Comparison of ENCODE assay signal across 8 cellular contexts in the genomic region with DNA sequence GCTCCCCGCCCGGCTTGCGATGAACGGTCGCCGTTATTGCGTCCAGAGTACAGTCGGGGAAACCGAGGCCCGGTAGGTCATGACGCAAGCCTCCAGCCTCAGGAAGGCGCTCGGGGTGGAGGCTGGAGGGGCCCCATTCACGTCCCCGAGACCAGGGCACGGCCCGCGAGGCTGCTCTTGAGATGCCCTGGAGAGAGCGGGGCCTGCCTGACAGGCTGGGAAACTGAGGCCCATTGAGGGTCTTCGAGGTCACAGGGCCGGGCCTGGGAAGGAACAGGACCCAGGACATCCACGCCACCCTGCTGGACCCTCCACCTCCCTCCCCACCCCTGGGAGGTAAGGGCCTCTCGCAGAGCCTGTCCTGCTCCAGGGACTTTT. TPM values are rescaled to one million over a fixed set of nuclear protein-coding genes. Genes with fewer than 3 reads are reported as not detected.
DNase-seq lines count a peak whose midpoint lies in the region; ATAC-seq and TF ChIP-seq lines count a peak whose summit lies in the region.

No MANE protein-coding gene starts in this region.

- no peak for DNase-seq in CD14-positive monocyte (ENCODE audit: low spot score)
- no peak for DNase-seq in MCF 10A (ENCODE audit: unreplicated experiment)
- no peak for DNase-seq in memory B cell (ENCODE audit: low spot score in 2 of 2)
- DNase-seq in D341Med (ENCODE audit: low spot score): no peak
- DNase-seq in MV-4-11 (lab: John Stamatoyannopoulos, UW): no peak

- POLR2A ChIA-PET in MCF 10A (lab: Yijun Ruan, JAX): interaction anchor here (0.6 to 1.4 kb wide), 10 partner anchors 14 to 118 kb away, joined by 3 to 6 read pairs (median 3); a partner anchor contains a TSS

- H3K4me3 Mint-ChIP-seq in CD14-positive monocyte (peak overlapping the region; percentile 82 to 88), MCF 10A (ENCODE audit: unreplicated experiment) (peak overlapping the region; percentile 82), memory B cell (peak overlapping the region; percentile 93)

- H3K27ac Mint-ChIP-seq in CD14-positive monocyte (peak overlapping the region; percentile 19 to 90 (median 68)), MCF 10A (ENCODE audit: low read depth, unreplicated experiment) (peak overlapping the region; percentile 93), memory B cell (peak overlapping the region; percentile 100)

- intact Hi-C loops in CD14-positive monocyte (cut with micrococcal nuclease) (loop anchor here (5.0 kb wide), 1 partner anchor 107 kb away; a partner anchor contains a TSS), MCF 10A (cut with micrococcal nuclease) (loop anchor here (10.0 kb wide), 2 partner anchors 69 to 109 kb away; a partner anchor contains a TSS)

- ATAC-seq in HG03045 (IDR thresholded peaks at IDR 0.05; ENCODE audit: unreplicated experiment) (peak; percentile 1), memory B cell (ENCODE audit: low read depth) (peak; percentile 1), HG02970 (IDR thresholded peaks at IDR 0.05; ENCODE audit: low FRiP score, unreplicated experiment) (no peak), HG03095 (IDR thresholded peaks at IDR 0.05; ENCODE audit: unreplicated experiment) (no peak)

- CTCF ChIA-PET in MCF 10A (lab: Yijun Ruan, JAX): no interaction called here

- H3K4me1 Mint-ChIP-seq in CD14-positive monocyte (peaks cover 20% of the 10 kb centered on the region), MCF 10A (ENCODE audit: insufficient read depth, unreplicated experiment) (peaks cover 6% of the 10 kb centered on the region), memory B cell (peaks cover 12% of the 10 kb centered on the region)

- TF ChIP-seq CTCF in CD14-positive monocyte (IDR thresholded peaks at IDR 0.05) (no peak), MCF 10A (IDR thresholded peaks at IDR 0.05; ENCODE audit: unreplicated experiment) (no peak)

- H3K27me3 Mint-ChIP-seq in CD14-positive monocyte (ENCODE audit: low read depth in 3 of 3) (peaks cover 1 to 15% (median 9%) of the 10 kb centered on the region in 3 donors), MCF 10A (ENCODE audit: insufficient read depth, unreplicated experiment) (no peaks in the 10 kb centered on the region), memory B cell (no peaks in the 10 kb centered on the region)

- BruUV-seq in MCF 10A (replicated peaks; lab: Mats Ljungman, UMichigan): TSS peak; percentile 51

- H3K9me3 Mint-ChIP-seq in CD14-positive monocyte (peaks cover 0 to 2% (median 0%) of the 10 kb centered on the region in 7 donors), MCF 10A (ENCODE audit: unreplicated experiment) (no peaks in the 10 kb centered on the region), memory B cell (no peaks in the 10 kb centered on the region)

- H3K36me3 Mint-ChIP-seq in CD14-positive monocyte (peaks cover 13 to 29% of the 10 kb centered on the region in 2 donors), MCF 10A (ENCODE audit: insufficient read depth, unreplicated experiment) (peaks cover 37% of the 10 kb centered on the region), memory B cell (peaks cover 7% of the 10 kb centered on the region)

RNA-seq across cellular contexts. Expression of a gene that starts 0.4 kb away (rescaled TPM):
- polyA plus RNA-seq in CD14-positive monocyte: 100 to 1,000 TPM; 211 to 232 TPM
- 135 and 137 TPM in 2 replicates for total RNA-seq in MCF 10A (2022)

RNA-seq across cellular contexts. Expression of a gene that starts 17.3 kb away (rescaled TPM):
- polyA plus RNA-seq in CD14-positive monocyte: under 1 TPM; 0.95 to 0.96 TPM
- 3.2 and 7.0 TPM in 2 replicates for total RNA-seq in MCF 10A (2022)

RNA-seq across cellular contexts. Expression of a gene that starts 23.3 kb away (rescaled TPM):
- 1 to 10 TPM; 3.3 to 4.2 TPM for polyA plus RNA-seq in CD14-positive monocyte
- total RNA-seq in MCF 10A (2022): 219 and 246 TPM in 2 replicates

RNA-seq across cellular contexts. Expression of a gene that starts 54.1 kb away (rescaled TPM):
- polyA plus RNA-seq in CD14-positive monocyte: 1,000 to 10,000 TPM; 1,318 to 1,526 TPM
- 1,168 and 1,243 TPM in 2 replicates for total RNA-seq in MCF 10A (2022)

Comparison
In these comparisons a context has a peak if more than half of its experiments do, and no peak if none do; other contexts are left out.
1. ATAC-seq: peak in HG03045 (single experiment) and memory B cell (single experiment); none in HG02970 (single experiment) and HG03095 (single experiment).
2. Peak in every context shown above with its lines, with median percentiles within 50 percentile points of each other: H3K27ac Mint-ChIP-seq and H3K4me3 Mint-ChIP-seq.